17 cellular contexts compared by ENCODE assay signal in the genomic region with DNA sequence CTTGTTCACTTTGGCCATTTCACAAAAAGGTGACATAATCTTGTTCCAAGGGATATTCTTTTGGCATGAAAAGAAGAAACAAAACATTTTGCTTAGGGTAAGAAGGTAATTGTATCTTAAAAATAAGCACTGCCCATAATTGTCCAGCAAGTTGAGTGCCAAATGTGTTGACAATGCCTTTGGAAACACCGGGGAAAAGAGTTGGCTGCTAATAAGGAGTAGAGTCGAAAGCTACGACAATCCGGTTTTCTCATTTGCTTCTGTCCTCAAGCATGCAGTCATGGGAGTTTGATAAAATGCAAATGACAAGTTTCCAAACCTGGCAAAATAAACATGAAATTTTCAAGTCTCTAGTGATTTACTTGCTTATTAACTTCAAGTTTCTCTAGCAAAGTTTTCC.
"Had no signal": no experiment of that assay in that cellular context is flagged by ENCODE, and none has a peak within 500 bp of the region (broad histone marks: within the 10 kb centered on the region; RNA-seq: fewer than 3 reads in every experiment).

No MANE protein-coding gene starts in this region.

- H2AFZ ChIP-seq: hepatocyte had no signal

- H3K27ac ChIP-seq: coronary artery, epithelial cell of prostate, hepatocyte, tibial artery had no signal

- H3K9me3 ChIP-seq: tibial artery had no signal

- DNase-seq: activated CD8-positive, alpha-beta memory T cell treated with anti-CD3 and anti-CD28 coated beads for 24 hours; activated CD8-positive, alpha-beta memory T cell treated with anti-CD3 and anti-CD28 coated beads, Interleukin-2, amount 50 U/mL, for 4 hours; activated naive CD4-positive, alpha-beta T cell; activated T-cell treated with anti-CD3 and anti-CD28 coated beads, Interleukin-2, amount 50 U/mL, for 24 hours; naive B cell; occipital lobe; posterior cingulate gyrus; stimulated activated CD4-positive, alpha-beta T cell treated with anti-CD3 and anti-CD28 coated beads, Interleukin-12 subunit alpha, Interleukin-12 subunit beta, amount 100 ng/mL, for 4 hours; stimulated activated CD4-positive, alpha-beta T cell treated with anti-CD3 and anti-CD28 coated beads, Interleukin-4, amount 100 ng/mL, for 4 hours; stimulated activated naive CD8-positive, alpha-beta T cell treated with anti-CD3 and anti-CD28 coated beads, Interleukin-15, Interleukin-2, amounts not matched to agents 100 U/mL and 50 U/mL, for 24 hours; substantia nigra; T-helper 1 cell; T-helper 9 cell; tibial artery had no signal

- H3K4me3 ChIP-seq: coronary artery, hepatocyte, tibial artery had no signal

- H3K4me2 ChIP-seq: hepatocyte had no signal

- H3K27me3 ChIP-seq: hepatocyte, tibial artery had no signal
